ENCODE assay signal across 32 cellular contexts in genomic region chr7:157870644-157871290, GRCh38.
"Had no signal": no experiment of that assay in that cellular context is flagged by ENCODE, and none has a peak within 500 bp of the region (broad histone marks: within the 10 kb centered on the region; RNA-seq: fewer than 3 reads in every experiment).

No MANE protein-coding gene starts in this region.

- H3K4me3 ChIP-seq: adrenal gland, body of pancreas, colonic mucosa, esophagus muscularis mucosa, gastrocnemius medialis, heart right ventricle had no signal

- H3K27me3 Mint-ChIP-seq: activated CD4-positive, alpha-beta memory T cell treated with anti-CD3 and anti-CD28 coated beads for 36 hours; activated CD4-positive, alpha-beta T cell treated with anti-CD3 and anti-CD28 coated beads, Interleukin-2, amount 10 ng/mL, durations not matched to agents 24 days and 14 days; activated CD8-positive, alpha-beta memory T cell treated with anti-CD3 and anti-CD28 coated beads, Interleukin-2, amount 10 ng/mL, durations not matched to agents 7 days and 5 days; activated naive CD4-positive, alpha-beta T cell treated with anti-CD3 and anti-CD28 coated beads, Interleukin-2, amount 50 U/mL, for 24 hours; activated naive CD8-positive, alpha-beta T cell treated with anti-CD3 and anti-CD28 coated beads for 36 hours had no signal

- H3K27me3 ChIP-seq: body of pancreas, colonic mucosa, foreskin keratinocyte, gastrocnemius medialis had no signal

- ATAC-seq: activated CD4-positive, alpha-beta T cell treated with anti-CD3 and anti-CD28 coated beads for 36 hours; activated CD8-positive, alpha-beta memory T cell treated with anti-CD3 and anti-CD28 coated beads, Interleukin-2, amount 10 ng/mL, durations not matched to agents 7 days and 5 days; activated CD8-positive, alpha-beta T cell treated with anti-CD3 and anti-CD28 coated beads, Interleukin-2, amount 10 ng/mL, durations not matched to agents 7 days and 5 days; activated naive CD8-positive, alpha-beta T cell treated with anti-CD3 and anti-CD28 coated beads, Interleukin-2, amount 50 U/mL, for 24 hours; body of pancreas; effector memory CD8-positive, alpha-beta T cell; foreskin keratinocyte; gastrocnemius medialis; heart right ventricle had no signal

- H3K4me3 Mint-ChIP-seq: activated CD4-positive, alpha-beta memory T cell treated with anti-CD3 and anti-CD28 coated beads for 36 hours; activated CD4-positive, alpha-beta T cell treated with anti-CD3 and anti-CD28 coated beads for 36 hours; activated CD4-positive, alpha-beta T cell treated with anti-CD3 and anti-CD28 coated beads, Interleukin-2, amount 10 ng/mL, durations not matched to agents 24 days and 14 days; activated CD8-positive, alpha-beta memory T cell treated with anti-CD3 and anti-CD28 coated beads, Interleukin-2, amount 10 ng/mL, durations not matched to agents 7 days and 5 days; activated CD8-positive, alpha-beta T cell treated with anti-CD3 and anti-CD28 coated beads, Interleukin-2, amount 10 ng/mL, durations not matched to agents 7 days and 5 days; activated naive CD4-positive, alpha-beta T cell treated with anti-CD3 and anti-CD28 coated beads for 36 hours; activated naive CD8-positive, alpha-beta T cell treated with anti-CD3 and anti-CD28 coated beads for 36 hours; activated naive CD8-positive, alpha-beta T cell treated with anti-CD3 and anti-CD28 coated beads, Interleukin-2, amount 50 U/mL, for 24 hours; activated T-helper 1 cell treated with anti-CD3 and anti-CD28 coated beads, Interleukin-12 subunit alpha, Interleukin-12 subunit beta, Interleukin-2, Interleukin-4 antibody, amounts not matched to agents 30 ng/mL and 10 ng/mL and 1 ng/mL, durations not matched to agents 14 hours and 24 hours and 36 hours; dendritic cell treated with granulocyte-macrophage colony-stimulating factor and Interleukin-4, amounts not matched to agents 40 ng/mL and 50 ng/mL, for 4 days; effector memory CD8-positive, alpha-beta T cell had no signal

- H3K36me3 ChIP-seq: adrenal gland, colonic mucosa, esophagus muscularis mucosa, gastrocnemius medialis, heart right ventricle had no signal

- H3K27ac ChIP-seq: adrenal gland, body of pancreas, colonic mucosa, esophagus muscularis mucosa, foreskin keratinocyte, gastrocnemius medialis, heart right ventricle had no signal

- H3K27ac Mint-ChIP-seq: activated CD4-positive, alpha-beta memory T cell treated with anti-CD3 and anti-CD28 coated beads for 36 hours; activated CD4-positive, alpha-beta T cell treated with anti-CD3 and anti-CD28 coated beads for 36 hours; activated CD4-positive, alpha-beta T cell treated with anti-CD3 and anti-CD28 coated beads, Interleukin-2, amount 10 ng/mL, durations not matched to agents 24 days and 14 days; activated CD8-positive, alpha-beta memory T cell treated with anti-CD3 and anti-CD28 coated beads, Interleukin-2, amount 10 ng/mL, durations not matched to agents 7 days and 5 days; activated CD8-positive, alpha-beta T cell treated with anti-CD3 and anti-CD28 coated beads, Interleukin-2, amount 10 ng/mL, durations not matched to agents 7 days and 5 days; activated naive CD4-positive, alpha-beta T cell treated with anti-CD3 and anti-CD28 coated beads for 36 hours; activated naive CD4-positive, alpha-beta T cell treated with anti-CD3 and anti-CD28 coated beads, Interleukin-2, amount 50 U/mL, for 24 hours; activated naive CD8-positive, alpha-beta T cell treated with anti-CD3 and anti-CD28 coated beads for 36 hours; activated naive CD8-positive, alpha-beta T cell treated with anti-CD3 and anti-CD28 coated beads, Interleukin-2, amount 50 U/mL, for 24 hours; activated T-helper 1 cell treated with anti-CD3 and anti-CD28 coated beads, Interleukin-12 subunit alpha, Interleukin-12 subunit beta, Interleukin-2, Interleukin-4 antibody, amounts not matched to agents 30 ng/mL and 10 ng/mL and 1 ng/mL, durations not matched to agents 14 hours and 24 hours and 36 hours; activated T-helper 2 cell treated with anti-CD3 and anti-CD28 coated beads, Interferon-gamma antibody, Interleukin-2, Interleukin-4, amounts not matched to agents 10 μg/mL and 5 μg/mL and 100 μg/mL, durations not matched to agents 14 hours and 24 hours and 36 hours; dendritic cell treated with granulocyte-macrophage colony-stimulating factor and Interleukin-4, amounts not matched to agents 40 ng/mL and 50 ng/mL, for 4 days had no signal

- H3K9me3 ChIP-seq: adrenal gland, body of pancreas, colonic mucosa, gastrocnemius medialis had no signal

- H3K36me3 Mint-ChIP-seq: activated CD4-positive, alpha-beta memory T cell treated with anti-CD3 and anti-CD28 coated beads for 36 hours; activated CD8-positive, alpha-beta memory T cell treated with anti-CD3 and anti-CD28 coated beads, Interleukin-2, amount 10 ng/mL, durations not matched to agents 7 days and 5 days; activated naive CD4-positive, alpha-beta T cell treated with anti-CD3 and anti-CD28 coated beads, Interleukin-2, amount 50 U/mL, for 24 hours; activated naive CD8-positive, alpha-beta T cell treated with anti-CD3 and anti-CD28 coated beads for 36 hours had no signal

- H3K9me3 Mint-ChIP-seq: activated CD4-positive, alpha-beta memory T cell treated with anti-CD3 and anti-CD28 coated beads for 36 hours; activated CD4-positive, alpha-beta T cell treated with anti-CD3 and anti-CD28 coated beads, Interleukin-2, amount 10 ng/mL, durations not matched to agents 24 days and 14 days; activated naive CD4-positive, alpha-beta T cell treated with anti-CD3 and anti-CD28 coated beads, Interleukin-2, amount 50 U/mL, for 24 hours; activated naive CD8-positive, alpha-beta T cell treated with anti-CD3 and anti-CD28 coated beads for 36 hours; activated naive CD8-positive, alpha-beta T cell treated with anti-CD3 and anti-CD28 coated beads, Interleukin-2, amount 50 U/mL, for 24 hours; activated T-helper 2 cell treated with anti-CD3 and anti-CD28 coated beads, Interferon-gamma antibody, Interleukin-2, Interleukin-4, amounts not matched to agents 10 μg/mL and 5 μg/mL and 100 μg/mL, durations not matched to agents 14 hours and 24 hours and 36 hours; effector memory CD8-positive, alpha-beta T cell had no signal

- DNase-seq: activated CD4-positive, alpha-beta memory T cell treated with anti-CD3 and anti-CD28 coated beads for 36 hours; activated CD4-positive, alpha-beta T cell treated with anti-CD3 and anti-CD28 coated beads for 36 hours; activated CD4-positive, alpha-beta T cell treated with anti-CD3 and anti-CD28 coated beads, Interleukin-2, amount 10 ng/mL, durations not matched to agents 24 days and 14 days; activated CD4-positive, CD25-positive, alpha-beta regulatory T cell; activated CD4-positive, CD25-positive, alpha-beta regulatory T cell treated with anti-CD3 and anti-CD28 coated beads, Interleukin-2, amount 50 U/mL, for 72 hours; activated CD8-positive, alpha-beta memory T cell treated with anti-CD3 and anti-CD28 coated beads, Interleukin-2, amount 10 ng/mL, durations not matched to agents 7 days and 5 days; activated CD8-positive, alpha-beta memory T cell treated with anti-CD3 and anti-CD28 coated beads, Interleukin-2, amount 50 U/mL, for 4 hours; activated CD8-positive, alpha-beta T cell treated with anti-CD3 and anti-CD28 coated beads, Interleukin-2, amount 10 ng/mL, durations not matched to agents 7 days and 5 days; activated effector memory CD4-positive, alpha-beta T cell treated with anti-CD3 and anti-CD28 coated beads, Interleukin-2, amount 50 U/mL, for 16 hours; activated naive CD4-positive, alpha-beta T cell treated with anti-CD3 and anti-CD28 coated beads for 36 hours; activated naive CD8-positive, alpha-beta T cell treated with anti-CD3 and anti-CD28 coated beads for 36 hours; activated naive CD8-positive, alpha-beta T cell treated with anti-CD3 and anti-CD28 coated beads, Interleukin-2, amount 50 U/mL, for 24 hours; activated T-cell treated with anti-CD3 and anti-CD28 coated beads, Interleukin-2, amount 50 U/mL, for 1 hour; activated T-cell treated with anti-CD3 and anti-CD28 coated beads, Interleukin-2, amount 50 U/mL, for 48 hours; adrenal gland; amygdala; aorta; body of pancreas; caudate nucleus; colonic mucosa; effector CD4-positive, alpha-beta T cell; effector memory CD8-positive, alpha-beta T cell; erythroblast; foreskin keratinocyte; gastrocnemius medialis; heart right ventricle; T-helper 1 cell had no signal

- H3K4me1 ChIP-seq: adrenal gland, body of pancreas, colonic mucosa, foreskin keratinocyte, gastrocnemius medialis had no signal
